Comparison of ENCODE assay signal across 8 cellular contexts in genomic region chr4:48483006-48483776, GRCh38. TPM values are rescaled to one million over a fixed set of nuclear protein-coding genes. Genes with fewer than 3 reads are reported as not detected.
DNase-seq lines count a peak whose midpoint lies in the region.

SLC10A4 (plus strand) TSS chr4:48483343; CDS start chr4:48483562, 219 bp downstream.

- peaks cover 66% of the 10 kb centered on the region for H3K27me3 Mint-ChIP-seq in activated naive CD8-positive, alpha-beta T cell treated with anti-CD3 and anti-CD28 coated beads for 36 hours

- peaks cover 4% of the 10 kb centered on the region for H3K9me3 ChIP-seq in mesenchymal stem cell (ENCODE audit: control insufficient read depth, low read length)

- H2AFZ ChIP-seq in mesenchymal stem cell (ENCODE audit: low read depth, low read length), result peak within 1 kb of the TSS; percentile 60

- peak within 1 kb of the TSS; percentile 20 for H4K8ac ChIP-seq in mesenchymal stem cell (ENCODE audit: low read length)

- H2BK120ac ChIP-seq in mesenchymal stem cell (ENCODE audit: low read depth, low read length), result no peak within 1 kb of the TSS

- DNase-seq in DMS153 treated with DMSO at 0.1 percent for 48 hours (lab: John Stamatoyannopoulos, UW; ENCODE audit: unreplicated experiment) (peak; percentile 11), DMS153 (lab: John Stamatoyannopoulos, UW) (no peak), NCI-H2029 treated with DMSO at 0.1 percent for 48 hours (lab: John Stamatoyannopoulos, UW) (peak; percentile 47), mesenchymal stem cell (peak; percentile 6), GDM1 (lab: John Stamatoyannopoulos, UW) (no peak), SIG-M5 (lab: John Stamatoyannopoulos, UW) (no peak)
- DNase-seq in activated naive CD8-positive, alpha-beta T cell treated with anti-CD3 and anti-CD28 coated beads for 36 hours, result peak; percentile 36
- DNase-seq in activated CD4-positive, alpha-beta T cell treated with anti-CD3 and anti-CD28 coated beads, Interleukin-2, amount 50 U/mL, for 1 hour, result no peak

- H3K4ac ChIP-seq in mesenchymal stem cell (ENCODE audit: low read depth in 1 of 2, low read length in 2 of 2), result no peak within 1 kb of the TSS

- H3K4me1 ChIP-seq in mesenchymal stem cell (ENCODE audit: control insufficient read depth, insufficient read depth, low read depth, low read length), result peaks cover 8% of the 10 kb centered on the region

- no peaks in the 10 kb centered on the region for H3K79me1 ChIP-seq in mesenchymal stem cell (replicated peaks; ENCODE audit: low read length, poor library complexity, severe bottlenecking)

- no peak within 1 kb of the TSS for H3K9ac ChIP-seq in mesenchymal stem cell (ENCODE audit: low read length)

- peak within 1 kb of the TSS; percentile 72 for H3K4me2 ChIP-seq in mesenchymal stem cell (ENCODE audit: low read length, poor library complexity, severe bottlenecking)

- H3K18ac ChIP-seq in mesenchymal stem cell (ENCODE audit: low read depth in 1 of 2, low read length in 2 of 2), result peak within 1 kb of the TSS in 1 of 2 experiments; percentile 22

- peak within 1 kb of the TSS; percentile 65 for H3K4me3 Mint-ChIP-seq in activated naive CD8-positive, alpha-beta T cell treated with anti-CD3 and anti-CD28 coated beads for 36 hours

- H2AK5ac ChIP-seq in mesenchymal stem cell (ENCODE audit: low read length, severe bottlenecking), result no peak within 1 kb of the TSS

- H3K36me3 Mint-ChIP-seq in activated naive CD8-positive, alpha-beta T cell treated with anti-CD3 and anti-CD28 coated beads for 36 hours, result peaks cover 2% of the 10 kb centered on the region

- H3K9me3 Mint-ChIP-seq in activated naive CD8-positive, alpha-beta T cell treated with anti-CD3 and anti-CD28 coated beads for 36 hours, result no peaks in the 10 kb centered on the region

- no peak within 1 kb of the TSS for H3K14ac ChIP-seq in mesenchymal stem cell (ENCODE audit: low read length in 2 of 2)

- no peak within 1 kb of the TSS for H2BK12ac ChIP-seq in mesenchymal stem cell (ENCODE audit: low read length in 2 of 2)

- 6% methylated on average over 52 of the region's 85 CpGs for WGBS in mesenchymal stem cell

- H3K27ac Mint-ChIP-seq in activated naive CD8-positive, alpha-beta T cell treated with anti-CD3 and anti-CD28 coated beads for 36 hours, result no peak within 1 kb of the TSS

- peak within 1 kb of the TSS in 1 of 2 experiments; percentile 57 for H3K4me3 ChIP-seq in mesenchymal stem cell (ENCODE audit: insufficient read depth in 1 of 2, low read depth in 1 of 2, low read length in 2 of 2)

- H2BK15ac ChIP-seq in mesenchymal stem cell (ENCODE audit: low read depth, poor library complexity, severe bottlenecking), result no peak within 1 kb of the TSS

- peak within 1 kb of the TSS in 1 of 2 experiments; percentile 47 for H3K23ac ChIP-seq in mesenchymal stem cell (ENCODE audit: low read length in 2 of 2)

- H3K27ac ChIP-seq in mesenchymal stem cell (ENCODE audit: low read length, poor library complexity, severe bottlenecking), result no peak within 1 kb of the TSS

- no peak within 1 kb of the TSS for H4K91ac ChIP-seq in mesenchymal stem cell (ENCODE audit: low read length)

- no peak within 1 kb of the TSS for H2BK5ac ChIP-seq in mesenchymal stem cell (ENCODE audit: low read depth, low read length, poor library complexity, severe bottlenecking)

- no peaks in the 10 kb centered on the region for H3K36me3 ChIP-seq in mesenchymal stem cell (ENCODE audit: control insufficient read depth in 1 of 2, insufficient read depth in 2 of 2, low read depth in 1 of 2, low read length in 2 of 2)

- peaks cover 39 to 74% of the 10 kb centered on the region in 2 experiments for H3K27me3 ChIP-seq in mesenchymal stem cell (ENCODE audit: control insufficient read depth in 1 of 2, insufficient read depth in 1 of 2, low read length in 2 of 2)

- peaks cover 6% of the 10 kb centered on the region for H3K4me1 Mint-ChIP-seq in activated naive CD8-positive, alpha-beta T cell treated with anti-CD3 and anti-CD28 coated beads for 36 hours

RNA-seq across cellular contexts. Expression of gene SLC10A4, which starts in this region (rescaled TPM):
- not detected for total RNA-seq in activated naive CD8-positive, alpha-beta T cell treated with anti-CD3 and anti-CD28 coated beads for 36 hours
- polyA plus RNA-seq in mesenchymal stem cell (2013, experiment 1 of 2), result not detected
- polyA plus RNA-seq in mesenchymal stem cell (2013, experiment 2 of 2), result 0.03 TPM

Comparison
In these comparisons a context has a peak if more than half of its experiments do, and no peak if none do; other contexts are left out.
1. DNase-seq: peak in DMS153 treated with DMSO at 0.1 percent for 48 hours (single experiment), NCI-H2029 treated with DMSO at 0.1 percent for 48 hours (single experiment) and mesenchymal stem cell (single experiment); none in DMS153 (single experiment), GDM1 (single experiment), SIG-M5 (single experiment) and activated CD4-positive, alpha-beta T cell treated with anti-CD3 and anti-CD28 coated beads, Interleukin-2, amount 50 U/mL, for 1 hour (single experiment).
2. Peak in DNase-seq in activated naive CD8-positive, alpha-beta T cell treated with anti-CD3 and anti-CD28 coated beads for 36 hours; RNA of the gene not detected or under 1 TPM.